In the genomic region with DNA sequence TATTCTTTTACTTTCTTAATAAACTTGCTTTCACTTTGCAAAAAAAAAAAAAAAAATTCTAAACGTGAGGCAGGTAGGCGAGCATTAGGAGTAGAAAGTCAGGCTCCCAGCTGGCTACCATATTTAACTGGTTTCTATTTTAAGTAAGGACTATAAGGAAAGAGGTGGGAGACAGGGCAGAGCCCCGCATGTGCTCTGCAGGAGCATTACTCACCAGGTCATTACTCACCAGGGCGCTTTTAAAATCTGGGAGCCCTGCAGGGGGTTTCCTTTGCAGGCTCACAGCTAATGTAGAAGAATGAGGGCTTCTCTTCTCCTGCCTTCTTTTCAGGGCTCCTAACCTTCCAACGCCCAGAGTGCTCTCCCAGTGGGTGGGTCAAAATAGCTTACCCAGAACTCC, we compare ENCODE assay signal across 1 cellular context.
TF ChIP-seq lines count a peak whose summit lies in the region.

No MANE protein-coding gene starts in this region.

TF ChIP-seq in HEK293, 187 proteins besides CTCF, POLR2A, EP300 and RAD21 (continued from another document):
- TF ChIP-seq, protein P1, sequence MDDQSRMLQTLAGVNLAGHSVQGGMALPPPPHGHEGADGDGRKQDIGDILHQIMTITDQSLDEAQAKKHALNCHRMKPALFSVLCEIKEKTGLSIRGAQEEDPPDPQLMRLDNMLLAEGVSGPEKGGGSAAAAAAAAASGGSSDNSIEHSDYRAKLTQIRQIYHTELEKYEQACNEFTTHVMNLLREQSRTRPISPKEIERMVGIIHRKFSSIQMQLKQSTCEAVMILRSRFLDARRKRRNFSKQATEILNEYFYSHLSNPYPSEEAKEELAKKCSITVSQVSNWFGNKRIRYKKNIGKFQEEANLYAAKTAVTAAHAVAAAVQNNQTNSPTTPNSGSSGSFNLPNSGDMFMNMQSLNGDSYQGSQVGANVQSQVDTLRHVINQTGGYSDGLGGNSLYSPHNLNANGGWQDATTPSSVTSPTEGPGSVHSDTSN (CRISPR knock-in tag; IDR thresholded peaks at IDR 0.05): no peak
- TF ChIP-seq ZFP69B (tag by site-specific recombination; IDR thresholded peaks at IDR 0.05): peak; percentile 39; the same call in 1 of the 2 replicates
- TF ChIP-seq, protein P2, sequence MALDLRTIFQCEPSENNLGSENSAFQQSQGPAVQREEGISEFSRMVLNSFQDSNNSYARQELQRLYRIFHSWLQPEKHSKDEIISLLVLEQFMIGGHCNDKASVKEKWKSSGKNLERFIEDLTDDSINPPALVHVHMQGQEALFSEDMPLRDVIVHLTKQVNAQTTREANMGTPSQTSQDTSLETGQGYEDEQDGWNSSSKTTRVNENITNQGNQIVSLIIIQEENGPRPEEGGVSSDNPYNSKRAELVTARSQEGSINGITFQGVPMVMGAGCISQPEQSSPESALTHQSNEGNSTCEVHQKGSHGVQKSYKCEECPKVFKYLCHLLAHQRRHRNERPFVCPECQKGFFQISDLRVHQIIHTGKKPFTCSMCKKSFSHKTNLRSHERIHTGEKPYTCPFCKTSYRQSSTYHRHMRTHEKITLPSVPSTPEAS (tag by site-specific recombination; IDR thresholded peaks at IDR 0.05): no peak
- peak; percentile 94 for TF ChIP-seq ZIC2 (tag by site-specific recombination; IDR thresholded peaks at IDR 0.05)
- no peak for TF ChIP-seq ZNF214 (tag by site-specific recombination; IDR thresholded peaks at IDR 0.05; ENCODE audit: borderline replicate concordance)
- TF ChIP-seq ZBTB8A (tag by site-specific recombination; IDR thresholded peaks at IDR 0.05): peak; percentile 76
- peak; percentile 77 for TF ChIP-seq ZNF335 (tag by site-specific recombination; conservative IDR thresholded peaks at IDR 0.05)
- no peak for TF ChIP-seq ZNF544 (tag by site-specific recombination; IDR thresholded peaks at IDR 0.05)
- TF ChIP-seq, protein P3, sequence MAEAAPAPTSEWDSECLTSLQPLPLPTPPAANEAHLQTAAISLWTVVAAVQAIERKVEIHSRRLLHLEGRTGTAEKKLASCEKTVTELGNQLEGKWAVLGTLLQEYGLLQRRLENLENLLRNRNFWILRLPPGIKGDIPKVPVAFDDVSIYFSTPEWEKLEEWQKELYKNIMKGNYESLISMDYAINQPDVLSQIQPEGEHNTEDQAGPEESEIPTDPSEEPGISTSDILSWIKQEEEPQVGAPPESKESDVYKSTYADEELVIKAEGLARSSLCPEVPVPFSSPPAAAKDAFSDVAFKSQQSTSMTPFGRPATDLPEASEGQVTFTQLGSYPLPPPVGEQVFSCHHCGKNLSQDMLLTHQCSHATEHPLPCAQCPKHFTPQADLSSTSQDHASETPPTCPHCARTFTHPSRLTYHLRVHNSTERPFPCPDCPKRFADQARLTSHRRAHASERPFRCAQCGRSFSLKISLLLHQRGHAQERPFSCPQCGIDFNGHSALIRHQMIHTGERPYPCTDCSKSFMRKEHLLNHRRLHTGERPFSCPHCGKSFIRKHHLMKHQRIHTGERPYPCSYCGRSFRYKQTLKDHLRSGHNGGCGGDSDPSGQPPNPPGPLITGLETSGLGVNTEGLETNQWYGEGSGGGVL (tag by site-specific recombination; IDR thresholded peaks at IDR 0.05): no peak
- 0 out of 2 replicates have a peak, but pooled peaks have one; percentile 32 for TF ChIP-seq ZNF24 (tag by site-specific recombination; IDR thresholded peaks at IDR 0.05)
- TF ChIP-seq, protein P4, sequence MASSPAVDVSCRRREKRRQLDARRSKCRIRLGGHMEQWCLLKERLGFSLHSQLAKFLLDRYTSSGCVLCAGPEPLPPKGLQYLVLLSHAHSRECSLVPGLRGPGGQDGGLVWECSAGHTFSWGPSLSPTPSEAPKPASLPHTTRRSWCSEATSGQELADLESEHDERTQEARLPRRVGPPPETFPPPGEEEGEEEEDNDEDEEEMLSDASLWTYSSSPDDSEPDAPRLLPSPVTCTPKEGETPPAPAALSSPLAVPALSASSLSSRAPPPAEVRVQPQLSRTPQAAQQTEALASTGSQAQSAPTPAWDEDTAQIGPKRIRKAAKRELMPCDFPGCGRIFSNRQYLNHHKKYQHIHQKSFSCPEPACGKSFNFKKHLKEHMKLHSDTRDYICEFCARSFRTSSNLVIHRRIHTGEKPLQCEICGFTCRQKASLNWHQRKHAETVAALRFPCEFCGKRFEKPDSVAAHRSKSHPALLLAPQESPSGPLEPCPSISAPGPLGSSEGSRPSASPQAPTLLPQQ (tag by site-specific recombination; IDR thresholded peaks at IDR 0.05): peak; percentile 57; the same call in 1 of the 2 replicates
- TF ChIP-seq GLIS1 (tag by site-specific recombination; IDR thresholded peaks at IDR 0.05): peak; percentile 63
